ENCODE assay signal across 15 cellular contexts in genomic region chr1:116351914-116352313, GRCh38.
"Had no signal": no experiment of that assay in that cellular context is flagged by ENCODE, and none has a peak within 500 bp of the region (broad histone marks: within the 10 kb centered on the region; RNA-seq: fewer than 3 reads in every experiment).

No MANE protein-coding gene starts in this region.

- H3K9me3 ChIP-seq: ascending aorta, breast epithelium, gastroesophageal sphincter, heart right ventricle, left lung, SK-N-SH, thyroid gland had no signal

- DNase-seq: activated CD8-positive, alpha-beta memory T cell treated with anti-CD3 and anti-CD28 coated beads for 24 hours; activated effector memory CD4-positive, alpha-beta T cell treated with anti-CD3 and anti-CD28 coated beads, Interleukin-2, amount 50 U/mL, for 16 hours; erythroblast; heart right ventricle; left lung; naive B cell; SK-N-SH; stimulated activated CD4-positive, alpha-beta T cell treated with anti-CD3 and anti-CD28 coated beads, Interleukin-12 subunit alpha, Interleukin-12 subunit beta, amount 100 ng/mL, for 4 hours; stimulated activated CD4-positive, alpha-beta T cell treated with anti-CD3 and anti-CD28 coated beads, Interleukin-2, amount 100 ng/mL, for 24 hours; thyroid gland had no signal

- H2AFZ ChIP-seq: parathyroid adenoma had no signal

- H3K9ac ChIP-seq: parathyroid adenoma, SK-N-SH had no signal

- ATAC-seq: gastroesophageal sphincter, heart right ventricle, left lung had no signal

- H3K36me3 ChIP-seq: ascending aorta, breast epithelium, gastroesophageal sphincter, heart right ventricle, left lung, thyroid gland had no signal

- H3K4me1 ChIP-seq: ascending aorta, breast epithelium, gastroesophageal sphincter, left lung, parathyroid adenoma had no signal

- H3K27me3 ChIP-seq: ascending aorta, breast epithelium, gastroesophageal sphincter, heart right ventricle, left lung, thyroid gland had no signal

- H3K27ac ChIP-seq: ascending aorta, breast epithelium, gastroesophageal sphincter, heart right ventricle, left lung, parathyroid adenoma, thyroid gland, VCaP had no signal

- H3K27ac Mint-ChIP-seq: naive B cell had no signal

- H3K79me2 ChIP-seq: parathyroid adenoma had no signal

- H3K4me3 ChIP-seq: ascending aorta, breast epithelium, gastroesophageal sphincter, heart right ventricle, left lung, thyroid gland had no signal

- H3K4me2 ChIP-seq: SK-N-SH had no signal

- H3K4me3 Mint-ChIP-seq: naive B cell had no signal

- H3K4me1 Mint-ChIP-seq: naive B cell had no signal
